Comparison of ENCODE assay signal across 27 cellular contexts in genomic region chr5:110053205-110053604, GRCh38.
DNase-seq lines count a peak whose midpoint lies in the region; ATAC-seq lines count a peak whose summit lies in the region.
"Had no signal": no experiment of that assay in that cellular context is flagged by ENCODE, and none has a peak within 500 bp of the region (broad histone marks: within the 10 kb centered on the region; RNA-seq: fewer than 3 reads in every experiment).

No MANE protein-coding gene starts in this region.

- H3K27me3 ChIP-seq in BLaER1, result no peaks in the 10 kb centered on the region
- no peaks in the 10 kb centered on the region for H3K27me3 ChIP-seq in naive thymus-derived CD4-positive, alpha-beta T cell (ENCODE audit: control insufficient read depth in 2 of 2, insufficient read depth in 2 of 2, low read length in 2 of 2)
- H3K27me3 ChIP-seq: thyroid gland had no signal

- peaks cover 0 to 3% (median 0%) of the 10 kb centered on the region in 11 donors for H3K9me3 Mint-ChIP-seq in naive thymus-derived CD4-positive, alpha-beta T cell
- H3K9me3 Mint-ChIP-seq: nephron progenitor cell; stimulated activated naive CD8-positive, alpha-beta T cell treated with anti-CD3 and anti-CD28 coated beads, Interleukin-15, Interleukin-2, amounts not matched to agents 100 ng/mL and 50 ng/mL, for 24 hours had no signal

- peak overlapping the region; percentile 93 for H3K27ac Mint-ChIP-seq in T-helper 17 cell
- H3K27ac Mint-ChIP-seq in naive thymus-derived CD4-positive, alpha-beta T cell, result peak overlapping the region in 6 of 9 donors; percentile 77 to 96 (median 90)
- H3K27ac Mint-ChIP-seq: HFFc6, nephron progenitor cell had no signal

- H3K27me3 Mint-ChIP-seq in T-helper 17 cell, result peaks cover 11% of the 10 kb centered on the region
- H3K27me3 Mint-ChIP-seq in naive thymus-derived CD4-positive, alpha-beta T cell, result no peaks in the 10 kb centered on the region
- H3K27me3 Mint-ChIP-seq: stimulated activated naive CD8-positive, alpha-beta T cell treated with anti-CD3 and anti-CD28 coated beads, Interleukin-15, Interleukin-2, amounts not matched to agents 100 ng/mL and 50 ng/mL, for 24 hours had no signal

- no peak overlapping the region; the same call in 1 of the 2 replicates for H3K4me3 ChIP-seq in BLaER1
- peak overlapping the region; percentile 6 for H3K4me3 ChIP-seq in naive thymus-derived CD4-positive, alpha-beta T cell (ENCODE audit: low read length)
- H3K4me3 ChIP-seq: thyroid gland had no signal

- H3K36me3 Mint-ChIP-seq in T-helper 17 cell (ENCODE audit: low read depth), result no peaks in the 10 kb centered on the region
- no peaks in the 10 kb centered on the region for H3K36me3 Mint-ChIP-seq in naive thymus-derived CD4-positive, alpha-beta T cell

- POLR2A ChIA-PET in naive thymus-derived CD4-positive, alpha-beta T cell (lab: Charles Lee), result interaction anchor here (2.3 to 2.8 kb wide), 2 partner anchors 132 to 363 kb away, joined by 16 to 18 read pairs; partner anchors contain the start of gene MAN2A1

- H3K9me3 ChIP-seq in BLaER1, result no peaks in the 10 kb centered on the region
- no peaks in the 10 kb centered on the region for H3K9me3 ChIP-seq in T-helper 17 cell (ENCODE audit: control insufficient read depth, low read length, poor library complexity, severe bottlenecking)
- no peaks in the 10 kb centered on the region for H3K9me3 ChIP-seq in naive thymus-derived CD4-positive, alpha-beta T cell (ENCODE audit: control insufficient read depth in 2 of 3, low read length in 3 of 3)
- H3K9me3 ChIP-seq: thyroid gland had no signal

- peak overlapping the region; percentile 5 for H3K27ac ChIP-seq in BLaER1
- peak overlapping the region; percentile 63 for H3K27ac ChIP-seq in naive thymus-derived CD4-positive, alpha-beta T cell (ENCODE audit: low read depth, low read length)
- H3K27ac ChIP-seq: parathyroid adenoma, thyroid gland had no signal

- no peak overlapping the region for H3K9ac ChIP-seq in BLaER1
- H3K9ac ChIP-seq: parathyroid adenoma had no signal

- CTCF ChIA-PET in naive thymus-derived CD4-positive, alpha-beta T cell (lab: Charles Lee), result interaction anchor here (2.2 kb wide), 1 partner anchor 132 kb away, joined by 19 read pairs; no protein-coding TSS in a partner anchor

- peak; percentile 26 for DNase-seq in COLO829 (ENCODE audit: low spot score)
- DNase-seq in T-helper 17 cell, result no peak
- no peak for DNase-seq in naive thymus-derived CD4-positive, alpha-beta T cell
- DNase-seq in COLO668 (lab: John Stamatoyannopoulos, UW; ENCODE audit: unreplicated experiment), result no peak
- DNase-seq in NK-92 treated with Interleukin-12 subunit alpha and Interleukin-12 subunit beta, amount 100 ng/mL, for 24 hours (lab: John Stamatoyannopoulos, UW), result no peak
- no peak for DNase-seq in DMS79 (lab: John Stamatoyannopoulos, UW)
- DNase-seq: activated CD4-positive, alpha-beta T cell treated with anti-CD3 and anti-CD28 coated beads, Interleukin-2, amount 50 U/mL, for 48 hours; activated CD8-positive, alpha-beta memory T cell treated with anti-CD3 and anti-CD28 coated beads, Interleukin-2, amount 50 U/mL, for 48 hours; activated effector memory CD4-positive, alpha-beta T cell treated with Interleukin-2 at 50 U/mL for 16 hours; cortex of kidney; DMS153; GDM1; HFFc6; left ventricle myocardium superior; midbrain; NCI-H1048; NCI-H187; NCI-H226; NCI-H748 treated with DMSO at 0.1 percent for 48 hours; nephron progenitor cell; right cardiac atrium; stimulated activated CD4-positive, alpha-beta T cell treated with anti-CD3 and anti-CD28 coated beads, Interleukin-15, amount 100 ng/mL, for 24 hours; T1000; thyroid gland had no signal

- H3K4me1 ChIP-seq in BLaER1, result peaks cover 67% of the 10 kb centered on the region
- peaks cover 21 to 35% of the 10 kb centered on the region in 2 donors for H3K4me1 ChIP-seq in naive thymus-derived CD4-positive, alpha-beta T cell (ENCODE audit: control insufficient read depth in 2 of 2, insufficient read depth in 2 of 2, low read length in 2 of 2)
- H3K4me1 ChIP-seq: parathyroid adenoma had no signal

- no peak for ATAC-seq in T-helper 17 cell
- no peak for ATAC-seq in naive thymus-derived CD4-positive, alpha-beta T cell
- ATAC-seq: left ventricle myocardium superior, right cardiac atrium had no signal

- H3K4me1 Mint-ChIP-seq in T-helper 17 cell, result peaks cover 16% of the 10 kb centered on the region
- H3K4me1 Mint-ChIP-seq in naive thymus-derived CD4-positive, alpha-beta T cell, result peaks cover 10 to 50% (median 42%) of the 10 kb centered on the region in 7 donors

- peak overlapping the region; percentile 85 for H3K4me2 ChIP-seq in BLaER1

- no peaks in the 10 kb centered on the region for H4K20me1 ChIP-seq in BLaER1

- no peak overlapping the region for H3K4me3 Mint-ChIP-seq in T-helper 17 cell
- peak overlapping the region in 2 of 10 donors; percentile 85 to 86 for H3K4me3 Mint-ChIP-seq in naive thymus-derived CD4-positive, alpha-beta T cell
- H3K4me3 Mint-ChIP-seq: HFFc6, nephron progenitor cell had no signal

- H3K36me3 ChIP-seq in BLaER1, result no peaks in the 10 kb centered on the region
- no peaks in the 10 kb centered on the region for H3K36me3 ChIP-seq in naive thymus-derived CD4-positive, alpha-beta T cell (ENCODE audit: control insufficient read depth in 2 of 3, insufficient read depth in 3 of 3, low read length in 3 of 3)
- H3K36me3 ChIP-seq: thyroid gland had no signal

- intact Hi-C loops in naive thymus-derived CD4-positive, alpha-beta T cell (cut with micrococcal nuclease), result loop anchor here (5.0 to 10.0 kb wide), 4 partner anchors 638 to 1308 kb away; partner anchors contain the start of genes FER (in 1 of the 2), SLC25A46 (in 1 of the 2) and TMEM232 (in 1 of the 2)
